13 cellular contexts compared by ENCODE assay signal in the genomic region with DNA sequence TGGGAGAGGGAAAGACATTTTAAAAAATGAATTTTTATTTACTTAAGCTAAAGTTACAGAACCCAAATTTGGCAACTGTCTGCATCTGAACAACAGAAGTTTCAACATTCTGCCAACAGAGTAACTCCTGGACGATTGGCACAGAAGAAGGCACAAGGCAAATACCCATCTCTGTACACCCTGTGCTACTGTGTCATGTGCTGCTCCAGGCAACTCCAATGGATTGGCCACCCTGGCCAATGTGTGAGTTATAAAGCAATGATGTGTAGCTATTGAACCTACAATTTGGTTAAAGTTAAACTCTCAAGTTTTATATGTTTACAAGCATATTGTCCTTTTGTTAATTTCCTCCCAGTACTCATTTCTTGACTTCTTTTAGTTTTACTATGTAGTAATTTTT. TPM values are rescaled to one million over a fixed set of nuclear protein-coding genes. Genes with fewer than 3 reads are reported as not detected.
DNase-seq lines count a peak whose midpoint lies in the region; FAIRE-seq and TF ChIP-seq lines count a peak whose summit lies in the region.
"Had no signal": no experiment of that assay in that cellular context is flagged by ENCODE, and none has a peak within 500 bp of the region (broad histone marks: within the 10 kb centered on the region; RNA-seq: fewer than 3 reads in every experiment).

No MANE protein-coding gene starts in this region.

- FAIRE-seq in RCC 7860 (lab: Jason Lieb, UNC) = no peak

- intact Hi-C loops in uterus (cut with DNase I; ENCODE audit: low total_unique reads) = no loop called here

- H3K27ac ChIP-seq in fibroblast of lung (ENCODE audit: insufficient read depth, low read length) = peak overlapping the region; percentile 70
- H3K27ac ChIP-seq in muscle layer of duodenum (ENCODE audit: low read length) = peak overlapping the region; percentile 48
- peak overlapping the region; percentile 7 to 16 for H3K27ac ChIP-seq in uterus
- no peak overlapping the region for H3K27ac ChIP-seq in substantia nigra (ENCODE audit: low read depth, low read length, poor library complexity, severe bottlenecking)
- no peak overlapping the region for H3K27ac ChIP-seq in neural progenitor cell

- H3K36me3 Mint-ChIP-seq in neural progenitor cell = no peaks in the 10 kb centered on the region
- H3K36me3 Mint-ChIP-seq: activated CD4-positive, alpha-beta memory T cell treated with anti-CD3 and anti-CD28 coated beads for 36 hours; IgD-negative memory B cell had no signal

- H4K20me1 ChIP-seq in fibroblast of lung (ENCODE audit: control insufficient read depth, extremely low read depth, insufficient read depth, low read length) (no peaks in the 10 kb centered on the region), neural progenitor cell (ENCODE audit: low read depth) (no peaks in the 10 kb centered on the region)

- H3K4me3 Mint-ChIP-seq in neural progenitor cell = no peak overlapping the region
- H3K4me3 Mint-ChIP-seq: activated CD4-positive, alpha-beta memory T cell treated with anti-CD3 and anti-CD28 coated beads for 36 hours; IgD-negative memory B cell; T-helper 1 cell treated with Interleukin-12 subunit alpha and Interleukin-12 subunit beta and Interleukin-4 antibody, amounts not matched to agents 30 μg/mL and 1 μg/mL, for 36 hours had no signal

- H3K9me3 Mint-ChIP-seq in neural progenitor cell = no peaks in the 10 kb centered on the region
- H3K9me3 Mint-ChIP-seq: activated CD4-positive, alpha-beta memory T cell treated with anti-CD3 and anti-CD28 coated beads for 36 hours; T-helper 1 cell treated with Interleukin-12 subunit alpha and Interleukin-12 subunit beta and Interleukin-4 antibody, amounts not matched to agents 30 μg/mL and 1 μg/mL, for 36 hours had no signal

- H2AFZ ChIP-seq in fibroblast of lung (ENCODE audit: low read length) = no peak overlapping the region
- H2AFZ ChIP-seq in neural progenitor cell (replicated peaks) = no peak overlapping the region

- H3K4me1 ChIP-seq in fibroblast of lung (ENCODE audit: control insufficient read depth, extremely low read depth, insufficient read depth, low read length) = peaks cover 28% of the 10 kb centered on the region
- H3K4me1 ChIP-seq in muscle layer of duodenum (ENCODE audit: control insufficient read depth in 1 of 2, insufficient read depth in 2 of 2, low read length in 2 of 2) = peaks cover 20 to 55% of the 10 kb centered on the region in 2 donors
- H3K4me1 ChIP-seq in uterus = peaks cover 0 to 6% of the 10 kb centered on the region in 2 donors
- H3K4me1 ChIP-seq in neural progenitor cell = no peaks in the 10 kb centered on the region

- H3K4me3 ChIP-seq in fibroblast of lung (replicated peaks in 1 of 4; ENCODE audit: control extremely low read depth in 1 of 4, insufficient read depth in 1 of 4, low read depth in 3 of 4, low read length in 4 of 4) (no peak overlapping the region), muscle layer of duodenum (ENCODE audit: low read depth in 1 of 2, low read length in 2 of 2) (no peak overlapping the region), uterus (no peak overlapping the region), neural progenitor cell (no peak overlapping the region)

- no peaks in the 10 kb centered on the region for H3K27me3 Mint-ChIP-seq in neural progenitor cell (ENCODE audit: insufficient read depth, low read depth)

- H3K4me2 ChIP-seq in fibroblast of lung (ENCODE audit: extremely low read depth, insufficient read depth, low read length) = peak overlapping the region; percentile 73
- no peak overlapping the region for H3K4me2 ChIP-seq in neural progenitor cell

- H3K27me3 ChIP-seq in fibroblast of lung (ENCODE audit: control insufficient read depth, insufficient read depth, low read length) (no peaks in the 10 kb centered on the region), muscle layer of duodenum (ENCODE audit: low read depth, low read length) (no peaks in the 10 kb centered on the region), uterus (no peaks in the 10 kb centered on the region), neural progenitor cell (no peaks in the 10 kb centered on the region)

- DNase-seq in RCC 7860 (ENCODE audit: low spot score) (peak; percentile 63), fibroblast of lung (ENCODE audit: low read depth in 2 of 2) (no peak), uterus (no peak), substantia nigra (lab: John Stamatoyannopoulos, UW) (no peak), neural progenitor cell (ENCODE audit: low spot score) (no peak), putamen (ENCODE audit: low spot score) (no peak)
- DNase-seq: activated CD4-positive, alpha-beta memory T cell treated with anti-CD3 and anti-CD28 coated beads for 36 hours; hippocampal formation; NCI-H2029; stimulated activated CD8-positive, alpha-beta memory T cell treated with anti-CD3 and anti-CD28 coated beads, Interleukin-4, amount 100 ng/mL, for 48 hours had no signal

- H3K27ac Mint-ChIP-seq in neural progenitor cell = no peak overlapping the region
- H3K27ac Mint-ChIP-seq: activated CD4-positive, alpha-beta memory T cell treated with anti-CD3 and anti-CD28 coated beads for 36 hours; IgD-negative memory B cell; T-helper 1 cell treated with Interleukin-12 subunit alpha and Interleukin-12 subunit beta and Interleukin-4 antibody, amounts not matched to agents 30 μg/mL and 1 μg/mL, for 36 hours had no signal

- H3K36me3 ChIP-seq in fibroblast of lung (ENCODE audit: control insufficient read depth, insufficient read depth, low read length) (peaks cover 2% of the 10 kb centered on the region), muscle layer of duodenum (ENCODE audit: control insufficient read depth in 1 of 2, insufficient read depth in 2 of 2, low read length in 2 of 2) (peaks cover 0 to 16% of the 10 kb centered on the region in 2 donors), uterus (no peaks in the 10 kb centered on the region), neural progenitor cell (no peaks in the 10 kb centered on the region)

- H3K9ac ChIP-seq in fibroblast of lung (ENCODE audit: insufficient read depth, low read length) (no peak overlapping the region), neural progenitor cell (no peak overlapping the region)

- no peaks in the 10 kb centered on the region for H3F3A ChIP-seq in neural progenitor cell (ENCODE audit: low read depth)

- H3K4me1 Mint-ChIP-seq in neural progenitor cell = peaks cover 9% of the 10 kb centered on the region
- H3K4me1 Mint-ChIP-seq: IgD-negative memory B cell had no signal

- TF ChIP-seq POLR2A in uterus (IDR thresholded peaks at IDR 0.05) = no peak

- H3K79me2 ChIP-seq in fibroblast of lung (ENCODE audit: control insufficient read depth, insufficient read depth, low read length) = peaks cover 98% of the 10 kb centered on the region
- H3K79me2 ChIP-seq in neural progenitor cell (ENCODE audit: low read depth) = no peaks in the 10 kb centered on the region

- TF ChIP-seq CTCF in fibroblast of lung (conservative IDR thresholded peaks at IDR 0.05 in 1 of 2, IDR thresholded peaks at IDR 0.05 in 1 of 2; ENCODE audit: low read depth in 1 of 2, low read length in 2 of 2) (no peak), uterus (IDR thresholded peaks at IDR 0.05) (no peak), neural progenitor cell (IDR thresholded peaks at IDR 0.05) (no peak)

- H3K9me3 ChIP-seq in fibroblast of lung (ENCODE audit: control insufficient read depth, insufficient read depth, low read depth, low read length) (no peaks in the 10 kb centered on the region), muscle layer of duodenum (ENCODE audit: control insufficient read depth in 1 of 2, low read length in 2 of 2) (no peaks in the 10 kb centered on the region), uterus (no peaks in the 10 kb centered on the region), neural progenitor cell (ENCODE audit: low read depth) (no peaks in the 10 kb centered on the region)

RNA-seq across cellular contexts. Expression of gene STARD13, which starts 6.1 kb away (rescaled TPM):
- total RNA-seq in fibroblast of lung = 16.2 and 44.6 TPM in 2 replicates
- 22.0 and 25.2 TPM in 2 replicates for polyA plus RNA-seq in fibroblast of lung
- polyA plus RNA-seq in fibroblast of lung (2012) = 19.6 and 23.0 TPM in 2 replicates
- polyA minus RNA-seq in fibroblast of lung (ENCODE audit: low replicate concordance) = 38.8 and 44.0 TPM in 2 replicates
- total RNA-seq in uterus = 10 to 100 TPM; 36.8 to 65.6 (median 46.0) TPM
- total RNA-seq in neural progenitor cell (ENCODE audit: low replicate concordance) = 2.0 and 3.1 TPM in 2 replicates
- polyA plus RNA-seq: IgD-negative memory B cell had no signal

Comparison
In these comparisons a context has a peak if more than half of its experiments do, and no peak if none do; other contexts are left out.
1. H3K27ac ChIP-seq: peak in fibroblast of lung (single experiment), muscle layer of duodenum (single experiment) and uterus (2 of 2); none in substantia nigra (single experiment) and neural progenitor cell (single experiment).